Comparison of ENCODE assay signal across 8 cellular contexts in the genomic region with DNA sequence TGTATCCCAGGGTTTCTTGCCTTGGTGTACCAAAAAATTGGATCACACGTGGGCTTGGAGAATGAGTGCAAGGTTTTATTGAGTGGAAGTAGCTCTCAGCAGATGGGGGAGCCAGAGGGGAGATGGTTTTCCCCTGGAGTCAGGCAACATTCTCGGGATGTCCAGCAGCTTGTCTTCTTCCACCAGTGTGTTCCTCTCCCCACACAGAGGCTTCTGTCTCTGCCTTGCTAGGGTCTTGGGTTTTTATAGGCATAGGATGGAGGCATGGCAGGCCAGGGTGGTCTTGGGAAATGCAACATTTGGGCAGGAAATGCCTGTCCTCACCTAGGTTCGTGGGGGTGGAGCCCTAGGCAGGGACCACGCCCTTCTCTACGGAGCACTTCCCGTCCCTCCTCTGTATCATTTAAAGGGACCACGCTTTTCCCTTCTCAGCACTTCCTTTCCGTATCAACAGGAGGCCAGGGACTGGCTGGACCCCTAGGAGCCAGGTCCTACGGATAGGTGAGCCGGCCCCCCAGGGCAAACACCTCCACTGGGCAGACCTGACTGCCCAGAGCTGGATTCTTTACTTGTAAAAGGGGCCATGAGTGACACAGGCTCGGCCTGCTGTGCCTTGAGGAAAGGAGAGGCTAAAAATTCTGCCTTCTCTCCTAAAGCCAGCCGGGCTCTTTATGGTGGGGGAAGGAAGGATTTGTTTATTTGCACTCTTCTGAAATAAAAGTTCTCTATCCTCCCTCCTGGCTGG. TPM values are rescaled to one million over a fixed set of nuclear protein-coding genes. Genes with fewer than 3 reads are reported as not detected.
DNase-seq lines count a peak whose midpoint lies in the region; FAIRE-seq and TF ChIP-seq lines count a peak whose summit lies in the region.

No MANE protein-coding gene starts in this region.

- H3K27me3 ChIP-seq in mesenchymal stem cell (ENCODE audit: control insufficient read depth in 1 of 2, insufficient read depth in 1 of 2, low read length in 2 of 2): peaks cover 0 to 13% of the 10 kb centered on the region in 2 experiments

- POLR2A ChIA-PET in AG04449 (lab: Yijun Ruan, JAX): no interaction called here

- H2AK5ac ChIP-seq in mesenchymal stem cell (ENCODE audit: low read length, severe bottlenecking): peak overlapping the region; percentile 11

- peak overlapping the region; percentile 55 for H3K4me3 ChIP-seq in AG04449 (ENCODE audit: low read depth, low read length)
- peak overlapping the region; percentile 58 to 88 for H3K4me3 ChIP-seq in mesenchymal stem cell (ENCODE audit: insufficient read depth in 1 of 2, low read depth in 1 of 2, low read length in 2 of 2)

- H3K9me3 ChIP-seq in mesenchymal stem cell (ENCODE audit: control insufficient read depth, low read length): no peaks in the 10 kb centered on the region

- H3K4me2 ChIP-seq in mesenchymal stem cell (ENCODE audit: low read length, poor library complexity, severe bottlenecking): peak overlapping the region; percentile 67

- H3K4ac ChIP-seq in mesenchymal stem cell (ENCODE audit: low read depth in 1 of 2, low read length in 2 of 2): peak overlapping the region; percentile 92 to 93

- peak overlapping the region; percentile 6 for H3K27ac ChIP-seq in mesenchymal stem cell (ENCODE audit: low read length, poor library complexity, severe bottlenecking)

- H3K14ac ChIP-seq in mesenchymal stem cell (ENCODE audit: low read length in 2 of 2): no peak overlapping the region

- DNase-seq in AG04449 (ENCODE audit: low read depth, low spot score): no peak
- DNase-seq in GM19239 (ENCODE audit: insufficient read length, low spot score): peak; percentile 79
- DNase-seq in LoVo (ENCODE audit: low spot score): peak; percentile 76
- DNase-seq in activated CD4-positive, alpha-beta T cell treated with anti-CD3 and anti-CD28 coated beads for 1 hour: peak; percentile 49
- DNase-seq in dermis microvascular lymphatic vessel endothelial cell (ENCODE audit: low read depth in 2 of 2): peak; percentile 61 to 67
- DNase-seq in mesenchymal stem cell: peak; percentile 66
- DNase-seq in stimulated activated CD8-positive, alpha-beta memory T cell treated with anti-CD3 and anti-CD28 coated beads, Interleukin-4, amount 100 ng/mL, for 1 hour (ENCODE audit: low read depth in 2 of 2, low spot score in 1 of 2): peak; percentile 24 to 40
- DNase-seq in NCI-H446 (lab: John Stamatoyannopoulos, UW): no peak

- H3K36me3 ChIP-seq in mesenchymal stem cell (ENCODE audit: control insufficient read depth in 1 of 2, insufficient read depth in 2 of 2, low read depth in 1 of 2, low read length in 2 of 2): peaks cover 0 to 3% of the 10 kb centered on the region in 2 experiments

- H2BK5ac ChIP-seq in mesenchymal stem cell (ENCODE audit: low read depth, low read length, poor library complexity, severe bottlenecking): no peak overlapping the region

- H3K4me1 ChIP-seq in mesenchymal stem cell (ENCODE audit: control insufficient read depth, insufficient read depth, low read depth, low read length): peaks cover 49% of the 10 kb centered on the region

- H2AFZ ChIP-seq in mesenchymal stem cell (ENCODE audit: low read depth, low read length): no peak overlapping the region

- H3K9ac ChIP-seq in mesenchymal stem cell (ENCODE audit: low read length): peak overlapping the region; percentile 92

- TF ChIP-seq CTCF in AG04449 (IDR thresholded peaks at IDR 0.05; ENCODE audit: insufficient read depth, low read length, missing control alignments): no peak

- H3K23ac ChIP-seq in mesenchymal stem cell (ENCODE audit: low read length in 2 of 2): no peak overlapping the region

- FAIRE-seq in GM19239 (lab: Jason Lieb, UNC): peak; percentile 96

- H2BK12ac ChIP-seq in mesenchymal stem cell (ENCODE audit: low read length in 2 of 2): no peak overlapping the region

- CTCF ChIA-PET in AG04449 (lab: Yijun Ruan, JAX): interaction anchor here (1.0 to 2.1 kb wide), 2 partner anchors 49 to 79 kb away, joined by 3 to 6 read pairs; no protein-coding TSS in a partner anchor

- peak overlapping the region; percentile 87 to 97 for H3K18ac ChIP-seq in mesenchymal stem cell (ENCODE audit: low read depth in 1 of 2, low read length in 2 of 2)

- peak overlapping the region; percentile 92 for H2BK15ac ChIP-seq in mesenchymal stem cell (ENCODE audit: low read depth, poor library complexity, severe bottlenecking)

- peak overlapping the region; percentile 98 for H4K8ac ChIP-seq in mesenchymal stem cell (ENCODE audit: low read length)

- H3K79me1 ChIP-seq in mesenchymal stem cell (replicated peaks; ENCODE audit: low read length, poor library complexity, severe bottlenecking): peaks cover 11% of the 10 kb centered on the region

- peak overlapping the region; percentile 82 for H2BK120ac ChIP-seq in mesenchymal stem cell (ENCODE audit: low read depth, low read length)

- WGBS in mesenchymal stem cell: 18% methylated on average over 11 of the region's 12 CpGs

- peak overlapping the region; percentile 81 for H4K91ac ChIP-seq in mesenchymal stem cell (ENCODE audit: low read length)

RNA-seq across cellular contexts. Expression of gene CCDC188, which starts 55.3 kb away (rescaled TPM):
- 4.9 and 5.0 TPM in 2 replicates for total RNA-seq in dermis microvascular lymphatic vessel endothelial cell
- polyA plus RNA-seq in mesenchymal stem cell (2013, experiment 1 of 2): not detected
- not detected for polyA plus RNA-seq in mesenchymal stem cell (2013, experiment 2 of 2)

Comparison
In these comparisons a context has a peak if more than half of its experiments do, and no peak if none do; other contexts are left out.
1. DNase-seq: peak in GM19239 (single experiment), LoVo (single experiment), activated CD4-positive, alpha-beta T cell treated with anti-CD3 and anti-CD28 coated beads for 1 hour (single experiment), dermis microvascular lymphatic vessel endothelial cell (2 of 2), mesenchymal stem cell (single experiment) and stimulated activated CD8-positive, alpha-beta memory T cell treated with anti-CD3 and anti-CD28 coated beads, Interleukin-4, amount 100 ng/mL, for 1 hour (2 of 2); none in AG04449 (single experiment) and NCI-H446 (0 of 2).